In genomic region chr15:29911705-29912104, GRCh38 we compare ENCODE assay signal across 1 cellular context.
TF ChIP-seq lines count a peak whose summit lies in the region.

No MANE protein-coding gene starts in this region.

TF ChIP-seq in IMR-90, 13 proteins besides CTCF, POLR2A, EP300 and RAD21 (continued from another document):
- no peak for TF ChIP-seq ELK1 (IDR thresholded peaks at IDR 0.05; ENCODE audit: borderline replicate concordance, low read depth, low read length)
- TF ChIP-seq NFE2L2 (IDR thresholded peaks at IDR 0.05; ENCODE audit: low read depth, low read length): no peak
